In genomic region chr20:12815369-12815768, GRCh38 we compare ENCODE assay signal across 29 cellular contexts.
"Had no signal": no experiment of that assay in that cellular context is flagged by ENCODE, and none has a peak within 500 bp of the region (broad histone marks: within the 10 kb centered on the region; RNA-seq: fewer than 3 reads in every experiment).

No MANE protein-coding gene starts in this region.

- H3K27ac ChIP-seq: ascending aorta, breast epithelium, cardiac muscle cell, colonic mucosa, epithelial cell of prostate, esophagus squamous epithelium, gastroesophageal sphincter, WERI-Rb-1 had no signal

- FAIRE-seq: endothelial cell of umbilical vein had no signal

- H3K36me3 ChIP-seq: ascending aorta, breast epithelium, cardiac muscle cell, colonic mucosa, esophagus squamous epithelium, gastroesophageal sphincter, WERI-Rb-1 had no signal

- H3K9me3 ChIP-seq: colonic mucosa, esophagus squamous epithelium had no signal

- DNase-seq: activated B cell treated with CpG ODN at 0.5 μM for 24 hours; activated CD4-positive, alpha-beta T cell treated with anti-CD3 and anti-CD28 coated beads for 48 hours; activated CD4-positive, alpha-beta T cell treated with anti-CD3 and anti-CD28 coated beads, Interleukin-2, amount 50 U/mL, for 1 hour; activated CD4-positive, alpha-beta T cell treated with anti-CD3 and anti-CD28 coated beads, Interleukin-2, amount 50 U/mL, for 48 hours; activated CD8-positive, alpha-beta memory T cell treated with anti-CD3 and anti-CD28 coated beads, Interleukin-2, amount 10 ng/mL, durations not matched to agents 7 days and 5 days; activated CD8-positive, alpha-beta memory T cell treated with anti-CD3 and anti-CD28 coated beads, Interleukin-2, amount 50 U/mL, for 4 hours; activated CD8-positive, alpha-beta T cell treated with anti-CD3 and anti-CD28 coated beads for 36 hours; activated effector memory CD4-positive, alpha-beta T cell treated with anti-CD3 and anti-CD28 coated beads, Interleukin-2, amount 50 U/mL, for 16 hours; activated naive CD4-positive, alpha-beta T cell treated with anti-CD3 and anti-CD28 coated beads for 36 hours; activated naive CD8-positive, alpha-beta T cell treated with anti-CD3 and anti-CD28 coated beads, Interleukin-2, amount 10 ng/mL, durations not matched to agents 7 days and 5 days; activated T-cell treated with anti-CD3 and anti-CD28 coated beads, Interleukin-2, amount 50 U/mL, for 1 hour; activated T-cell treated with anti-CD3 and anti-CD28 coated beads, Interleukin-2, amount 50 U/mL, for 48 hours; central memory CD4-positive, alpha-beta T cell; cerebellar nuclear complex; colonic mucosa; effector CD8-positive, alpha-beta T cell; esophagus squamous epithelium; foreskin melanocyte; T-helper 1 cell; T-helper 17 cell; T1000; WERI-Rb-1 had no signal

- H3K4me1 ChIP-seq: breast epithelium, colonic mucosa, esophagus squamous epithelium, gastroesophageal sphincter had no signal

- ATAC-seq: activated CD4-positive, CD25-positive, alpha-beta regulatory T cell treated with anti-CD3 and anti-CD28 coated beads, Interleukin-2, amount 50 U/mL, for 24 hours; activated CD8-positive, alpha-beta memory T cell treated with anti-CD3 and anti-CD28 coated beads, Interleukin-2, amount 10 ng/mL, durations not matched to agents 7 days and 5 days; activated CD8-positive, alpha-beta T cell treated with anti-CD3 and anti-CD28 coated beads for 36 hours; gastroesophageal sphincter; T-helper 17 cell had no signal

- H3K27me3 ChIP-seq: ascending aorta, breast epithelium, cardiac muscle cell, colonic mucosa, esophagus squamous epithelium, gastroesophageal sphincter had no signal

- H3K4me3 ChIP-seq: ascending aorta, breast epithelium, cardiac muscle cell, colonic mucosa, esophagus squamous epithelium, gastroesophageal sphincter had no signal
